21 cellular contexts compared by ENCODE assay signal in genomic region chr3:3902156-3902555, GRCh38.
"Had no signal": no experiment of that assay in that cellular context is flagged by ENCODE, and none has a peak within 500 bp of the region (broad histone marks: within the 10 kb centered on the region; RNA-seq: fewer than 3 reads in every experiment).

No MANE protein-coding gene starts in this region.

- H3K27ac Mint-ChIP-seq: IgD-negative memory B cell had no signal

- H3K27me3 Mint-ChIP-seq: IgD-negative memory B cell had no signal

- DNase-seq: Kasumi-1, MM.1S, NCI-H1092 treated with DMSO at 0.1 percent for 48 hours, NCI-H1436, NCI-H187, NCI-H2029, NCI-H2081 treated with DMSO at 0.1 percent for 48 hours, NCI-H2171, NCI-H226, NCI-H446, NCI-H510A, NCI-H524 treated with DMSO at 0.1 percent for 48 hours, NCI-H69, NCI-H774, RPMI8226, SHP77, SK-N-SH had no signal

- H3K4me3 ChIP-seq: K562 had no signal

- ATAC-seq: K562 had no signal

- H3K4me1 Mint-ChIP-seq: IgD-negative memory B cell had no signal

- H3K27ac ChIP-seq: KMS-11 had no signal

- FAIRE-seq: K562, RCC 7860 had no signal

- H3K4me3 Mint-ChIP-seq: IgD-negative memory B cell had no signal
